In genomic region chr2:239567786-239568185, GRCh38 we compare ENCODE assay signal across 19 cellular contexts.
"Had no signal": no experiment of that assay in that cellular context is flagged by ENCODE, and none has a peak within 500 bp of the region (broad histone marks: within the 10 kb centered on the region; RNA-seq: fewer than 3 reads in every experiment).

No MANE protein-coding gene starts in this region.

- H3K4me3 Mint-ChIP-seq: naive thymus-derived CD4-positive, alpha-beta T cell; stimulated activated memory B cell treated with anti-CD40 and anti-IgM and Interleukin-4, amounts not matched to agents 10 μg/mL and 1 μg/mL and 100 μg/mL, for 72 hours; type B pancreatic cell had no signal

- H3K4me1 Mint-ChIP-seq: naive thymus-derived CD4-positive, alpha-beta T cell; stimulated activated memory B cell treated with anti-CD40 and anti-IgM and Interleukin-4, amounts not matched to agents 10 μg/mL and 1 μg/mL and 100 μg/mL, for 72 hours had no signal

- H3K9me3 ChIP-seq: left lung, neutrophil, pancreas, right lobe of liver, testis, tibial artery had no signal

- H3K36me3 Mint-ChIP-seq: naive thymus-derived CD4-positive, alpha-beta T cell; stimulated activated memory B cell treated with anti-CD40 and anti-IgM and Interleukin-4, amounts not matched to agents 10 μg/mL and 1 μg/mL and 100 μg/mL, for 72 hours; type B pancreatic cell had no signal

- H3K27ac Mint-ChIP-seq: naive thymus-derived CD4-positive, alpha-beta T cell; progenitor cell of endocrine pancreas; stimulated activated memory B cell treated with anti-CD40 and anti-IgM and Interleukin-4, amounts not matched to agents 10 μg/mL and 1 μg/mL and 100 μg/mL, for 72 hours; type B pancreatic cell had no signal

- DNase-seq: effector CD4-positive, alpha-beta T cell; head of caudate nucleus; left cardiac atrium; mammary epithelial cell; midbrain; naive thymus-derived CD4-positive, alpha-beta T cell; stimulated activated CD4-positive, alpha-beta T cell treated with anti-CD3 and anti-CD28 coated beads, Interleukin-4, amount 100 ng/mL, for 4 hours; stimulated activated naive CD8-positive, alpha-beta T cell treated with anti-CD3 and anti-CD28 coated beads, Interleukin-15, Interleukin-2, amounts not matched to agents 100 U/mL and 50 U/mL, for 24 hours; substantia nigra; testis had no signal

- H3K27me3 ChIP-seq: dorsolateral prefrontal cortex, pancreas, right lobe of liver, testis had no signal

- H3K9me3 Mint-ChIP-seq: naive thymus-derived CD4-positive, alpha-beta T cell; stimulated activated memory B cell treated with anti-CD40 and anti-IgM and Interleukin-4, amounts not matched to agents 10 μg/mL and 1 μg/mL and 100 μg/mL, for 72 hours had no signal

- H3K36me3 ChIP-seq: left lung, neutrophil, pancreas, right lobe of liver, tibial artery had no signal

- H3K4me1 ChIP-seq: left lung, pancreas, right lobe of liver, tibial artery had no signal

- H3K27ac ChIP-seq: dorsolateral prefrontal cortex, left lung, neutrophil, pancreas, right lobe of liver, testis, tibial artery had no signal

- H3K4me3 ChIP-seq: dorsolateral prefrontal cortex, left lung, pancreas, right lobe of liver, testis, tibial artery had no signal

- ATAC-seq: left cardiac atrium; left lung; naive thymus-derived CD4-positive, alpha-beta T cell; pancreas; right lobe of liver; stimulated activated memory B cell treated with anti-CD40 and anti-IgM and Interleukin-4, amounts not matched to agents 10 μg/mL and 1 μg/mL and 100 μg/mL, for 72 hours; stimulated activated naive CD8-positive, alpha-beta T cell treated with anti-CD3 and anti-CD28 coated beads, Interleukin-15, Interleukin-2, amounts not matched to agents 100 U/mL and 50 U/mL, for 24 hours had no signal
